ENCODE assay signal across 28 cellular contexts in genomic region chr5:141856030-141856790, GRCh38. TPM values are rescaled to one million over a fixed set of nuclear protein-coding genes. Genes with fewer than 3 reads are reported as not detected.
DNase-seq lines count a peak whose midpoint lies in the region; ATAC-seq, FAIRE-seq and TF ChIP-seq lines count a peak whose summit lies in the region.
"Had no signal": no experiment of that assay in that cellular context is flagged by ENCODE, and none has a peak within 500 bp of the region (broad histone marks: within the 10 kb centered on the region; RNA-seq: fewer than 3 reads in every experiment).

No MANE protein-coding gene starts in this region.

- H3K4me3 Mint-ChIP-seq in H9 (no peak overlapping the region; a peak in 1 of 5 replicates), chondrocyte (ENCODE audit: unreplicated experiment) (no peak overlapping the region)
- H3K4me3 Mint-ChIP-seq: activated CD4-positive, alpha-beta memory T cell treated with anti-CD3 and anti-CD28 coated beads for 36 hours; activated naive CD8-positive, alpha-beta T cell treated with anti-CD3 and anti-CD28 coated beads, Interleukin-2, amount 50 U/mL, for 24 hours; central memory CD8-positive, alpha-beta T cell; T-helper 1 cell treated with Interleukin-12 subunit alpha and Interleukin-12 subunit beta and Interleukin-4 antibody, amounts not matched to agents 30 μg/mL and 1 μg/mL, for 36 hours had no signal

- TF ChIP-seq RAD21 in HepG2 (CRISPR knock-in tag; IDR thresholded peaks at IDR 0.05), result no peak

- DNase-seq in H9 (no peak), chondrocyte (ENCODE audit: low spot score) (no peak), HepG2 (ENCODE audit: low spot score) (no peak), tibial artery (no peak), COLO668 (lab: John Stamatoyannopoulos, UW; ENCODE audit: unreplicated experiment) (no peak), NCI-H1436 (lab: John Stamatoyannopoulos, UW) (no peak)
- DNase-seq: activated CD4-positive, alpha-beta memory T cell treated with anti-CD3 and anti-CD28 coated beads for 36 hours; activated naive CD4-positive, alpha-beta T cell; activated naive CD8-positive, alpha-beta T cell treated with anti-CD3 and anti-CD28 coated beads, Interleukin-2, amount 50 U/mL, for 24 hours; Caco-2; Kasumi-1; mesenchymal stem cell; NCI-H226; NCI-H526 treated with DMSO at 0.1 percent for 48 hours; PC-9; small intestine; stimulated activated naive CD4-positive, alpha-beta T cell treated with Interleukin-2 at 50 U/mL for 16 hours had no signal

- H3K9me3 ChIP-seq in H9 (ENCODE audit: control insufficient read depth, low read depth, low read length), result no peaks in the 10 kb centered on the region
- no peaks in the 10 kb centered on the region for H3K9me3 ChIP-seq in HepG2 (ENCODE audit: low read length)
- no peaks in the 10 kb centered on the region for H3K9me3 ChIP-seq in tibial artery
- H3K9me3 ChIP-seq: Caco-2, gastroesophageal sphincter, thyroid gland had no signal

- H3K23me2 ChIP-seq in H9 (ENCODE audit: insufficient read length, low read depth, low read length, poor library complexity, severe bottlenecking), result peaks cover 2% of the 10 kb centered on the region

- CTCF ChIA-PET in HepG2 (lab: Yijun Ruan, JAX; ENCODE audit: low intra/inter-chr PET ratio, low total read pairs), result no interaction called here

- no peak overlapping the region for H3K4me2 ChIP-seq in H9 (ENCODE audit: insufficient read depth, insufficient read length, low read length)
- no peak overlapping the region for H3K4me2 ChIP-seq in HepG2 (ENCODE audit: low read depth, low read length)
- H3K4me2 ChIP-seq: PC-9 had no signal

- intact Hi-C loops in HepG2 (cut with micrococcal nuclease; ENCODE audit: unreplicated experiment) (no loop called here), tibial artery (cut with DNase I; ENCODE audit: low total_unique reads) (no loop called here)

- no peak for FAIRE-seq in HepG2 (lab: Jason Lieb, UNC)
- FAIRE-seq: endothelial cell of umbilical vein, GM12892, small intestine, TTC549 had no signal

- BruUV-seq in HepG2 (replicated peaks; lab: Mats Ljungman, UMichigan), result no TSS peak

- TF ChIP-seq EP300 in HepG2 (IDR thresholded peaks at IDR 0.05; ENCODE audit: low read depth in 2 of 2, low read length in 2 of 2) (no peak), HepG2 (CRISPR knock-in tag; IDR thresholded peaks at IDR 0.05; ENCODE audit: borderline replicate concordance) (no peak)

- TF ChIP-seq CTCF in H9 (conservative IDR thresholded peaks at IDR 0.05), result no peak
- TF ChIP-seq CTCF in chondrocyte (IDR thresholded peaks at IDR 0.05), result no peak
- TF ChIP-seq CTCF in HepG2 (CRISPR knock-in tag; IDR thresholded peaks at IDR 0.05), result no peak
- TF ChIP-seq CTCF in tibial artery (IDR thresholded peaks at IDR 0.05), result no peak

- H3K36me3 ChIP-seq in HepG2 (replicated peaks in 1 of 2; ENCODE audit: control insufficient read depth in 1 of 2, insufficient read depth in 2 of 2, low read length in 2 of 2) (no peaks in the 10 kb centered on the region), tibial artery (peaks cover 0 to 24% (median 10%) of the 10 kb centered on the region in 3 donors)
- H3K36me3 ChIP-seq: thyroid gland had no signal

- POLR2A ChIA-PET in HepG2 (lab: Yijun Ruan, JAX), result no interaction called here

- no peak overlapping the region for H3K4ac ChIP-seq in H9 (ENCODE audit: low read depth, low read length)

- no peak overlapping the region for H2AK5ac ChIP-seq in H9 (ENCODE audit: insufficient read length, low read length)

- H3K9me3 Mint-ChIP-seq in H9, result no peaks in the 10 kb centered on the region
- H3K9me3 Mint-ChIP-seq in chondrocyte (ENCODE audit: low read depth), result no peaks in the 10 kb centered on the region
- H3K9me3 Mint-ChIP-seq: activated CD4-positive, alpha-beta memory T cell treated with anti-CD3 and anti-CD28 coated beads for 36 hours; activated naive CD8-positive, alpha-beta T cell treated with anti-CD3 and anti-CD28 coated beads, Interleukin-2, amount 50 U/mL, for 24 hours; central memory CD8-positive, alpha-beta T cell; T-helper 1 cell treated with Interleukin-12 subunit alpha and Interleukin-12 subunit beta and Interleukin-4 antibody, amounts not matched to agents 30 μg/mL and 1 μg/mL, for 36 hours had no signal

- H3K27me3 Mint-ChIP-seq in H9 (ENCODE audit: low read depth) (no peaks in the 10 kb centered on the region; the same call in 1 of the 2 replicates), chondrocyte (ENCODE audit: low read depth) (no peaks in the 10 kb centered on the region)

- H3K27ac Mint-ChIP-seq in H9 (peak overlapping the region; percentile 63 to 93 (median 78); a peak in 5 of 7 replicates), chondrocyte (ENCODE audit: unreplicated experiment) (peak overlapping the region; percentile 41)
- H3K27ac Mint-ChIP-seq: activated CD4-positive, alpha-beta memory T cell treated with anti-CD3 and anti-CD28 coated beads for 36 hours; T-helper 1 cell treated with Interleukin-12 subunit alpha and Interleukin-12 subunit beta and Interleukin-4 antibody, amounts not matched to agents 30 μg/mL and 1 μg/mL, for 36 hours had no signal

- H2AFZ ChIP-seq in H9 (ENCODE audit: low read length), result no peak overlapping the region
- no peak overlapping the region for H2AFZ ChIP-seq in HepG2 (ENCODE audit: low read length)
- H2AFZ ChIP-seq: PC-9 had no signal

- H3K18ac ChIP-seq in H9 (ENCODE audit: insufficient read length, low read depth, low read length), result no peak overlapping the region

- peaks cover 16% of the 10 kb centered on the region for H3K4me1 ChIP-seq in H9 (ENCODE audit: insufficient read depth, low read length)
- H3K4me1 ChIP-seq in HepG2 (ENCODE audit: insufficient read depth, low read length), result peaks cover 5% of the 10 kb centered on the region; the same call in 1 of the 2 replicates
- peaks cover 0 to 35% (median 18%) of the 10 kb centered on the region in 4 donors for H3K4me1 ChIP-seq in tibial artery

- no peak overlapping the region for H3K23ac ChIP-seq in H9 (ENCODE audit: insufficient read length, low read depth, low read length)

- H3K4me1 Mint-ChIP-seq in H9, result peaks cover 62 to 71% of the 10 kb centered on the region in 2 experiments
- peaks cover 19% of the 10 kb centered on the region for H3K4me1 Mint-ChIP-seq in chondrocyte (ENCODE audit: low read depth)
- H3K4me1 Mint-ChIP-seq: activated naive CD8-positive, alpha-beta T cell treated with anti-CD3 and anti-CD28 coated beads, Interleukin-2, amount 50 U/mL, for 24 hours; central memory CD8-positive, alpha-beta T cell had no signal

- no peak overlapping the region for H2BK20ac ChIP-seq in H9 (ENCODE audit: low read depth, low read length, poor library complexity, severe bottlenecking)

- no peak overlapping the region for H3K9ac ChIP-seq in H9 (ENCODE audit: extremely low read depth, insufficient read length, low read length)
- no peak overlapping the region for H3K9ac ChIP-seq in HepG2 (ENCODE audit: insufficient read depth, low read depth, low read length)

- no CpG with 5 or more reads among the region's 21 CpGs for WGBS in H9 (ENCODE audit: extremely low coverage, insufficient read length, low lambda C conversion rate)
- 71% methylated on average over 17 of the region's 21 CpGs for WGBS in HepG2 (ENCODE audit: low lambda C conversion rate)

- H3K4me3 ChIP-seq in HepG2 (replicated peaks in 1 of 3; ENCODE audit: insufficient read depth in 1 of 3, low read depth in 2 of 3, low read length in 3 of 3) (no peak overlapping the region), tibial artery (no peak overlapping the region)
- H3K4me3 ChIP-seq: gastroesophageal sphincter, PC-9, SK-N-MC, thyroid gland had no signal

- H2BK15ac ChIP-seq in H9 (ENCODE audit: low read depth, low read length), result no peak overlapping the region

- no peak overlapping the region for H4K5ac ChIP-seq in H9 (ENCODE audit: insufficient read length, low read depth, low read length)

- no peak overlapping the region; the same call in 1 of the 2 replicates for H3K14ac ChIP-seq in H9 (ENCODE audit: insufficient read depth, low read length)

- H3K27ac ChIP-seq in H9 (ENCODE audit: insufficient read length, low read depth, low read length) (no peak overlapping the region), HepG2 (ENCODE audit: extremely low read length, insufficient read depth, low read length) (no peak overlapping the region), tibial artery (peak overlapping the region; percentile 49 to 51)
- H3K27ac ChIP-seq: PC-9, SK-N-MC, thyroid gland had no signal

- in situ Hi-C loops in HepG2 (cut with HindIII; ENCODE audit: extremely low pct_ligation_motif_present, low pct_unique_long_range_greater_than_20kb), result no loop called here

- ATAC-seq in HepG2 (no peak), GM19452 (IDR thresholded peaks at IDR 0.05; ENCODE audit: unreplicated experiment) (no peak)
- ATAC-seq: activated CD4-positive, CD25-positive, alpha-beta regulatory T cell treated with anti-CD3 and anti-CD28 coated beads, Interleukin-2, amount 50 U/mL, for 24 hours; left lobe of liver had no signal

- H4K8ac ChIP-seq in H9 (replicated peaks; ENCODE audit: insufficient read length, low read depth, low read length), result no peak overlapping the region

- no peak overlapping the region for H2BK120ac ChIP-seq in H9 (ENCODE audit: low read depth, low read length, poor library complexity, severe bottlenecking)

- no peak overlapping the region for H2BK12ac ChIP-seq in H9 (ENCODE audit: insufficient read length, low read depth, low read length)

- H3K79me2 ChIP-seq in H9 (ENCODE audit: insufficient read depth, low read length), result no peaks in the 10 kb centered on the region
- no peaks in the 10 kb centered on the region for H3K79me2 ChIP-seq in HepG2 (ENCODE audit: insufficient read depth, low read length)

- no peak overlapping the region for H4K91ac ChIP-seq in H9 (ENCODE audit: insufficient read length, low read depth, low read length)

- no peak for TF ChIP-seq POLR2A in HepG2 (IDR thresholded peaks at IDR 0.05; ENCODE audit: insufficient read depth in 1 of 2, low read depth in 2 of 2, low read length in 2 of 2)

- no peaks in the 10 kb centered on the region for H3K79me1 ChIP-seq in H9 (ENCODE audit: insufficient read depth, low read depth, low read length, poor library complexity, severe bottlenecking)

- H3T11ph ChIP-seq in H9 (ENCODE audit: low read length), result no peak overlapping the region

- H3K36me3 Mint-ChIP-seq in H9 (ENCODE audit: insufficient read depth in 1 of 3, low read depth in 3 of 3) (peaks cover 36 to 56% (median 49%) of the 10 kb centered on the region in 3 experiments; a peak in 6 of 7 replicates), chondrocyte (ENCODE audit: low read depth) (peaks cover 15% of the 10 kb centered on the region)
- H3K36me3 Mint-ChIP-seq: activated CD4-positive, alpha-beta memory T cell treated with anti-CD3 and anti-CD28 coated beads for 36 hours had no signal

- H3K56ac ChIP-seq in H9 (ENCODE audit: insufficient read length, low read depth, low read length), result no peak overlapping the region

- H3K27me3 ChIP-seq in H9 (ENCODE audit: insufficient read depth, low read length), result no peaks in the 10 kb centered on the region
- peaks cover 5 to 41% of the 10 kb centered on the region in 2 experiments; a peak in 4 of 5 replicates for H3K27me3 ChIP-seq in HepG2 (ENCODE audit: control insufficient read depth in 1 of 2, insufficient read depth in 2 of 2, low read length in 2 of 2)
- H3K27me3 ChIP-seq in tibial artery, result no peaks in the 10 kb centered on the region
- H3K27me3 ChIP-seq: thyroid gland had no signal

- H4K20me1 ChIP-seq in H9 (ENCODE audit: control insufficient read depth, insufficient read depth, insufficient read length), result no peaks in the 10 kb centered on the region
- no peaks in the 10 kb centered on the region for H4K20me1 ChIP-seq in HepG2 (ENCODE audit: insufficient read depth, low read length)

- H2BK5ac ChIP-seq in H9 (ENCODE audit: insufficient read length, low read length), result no peak overlapping the region

RNA-seq across cellular contexts. Expression of gene PCDH1, which starts 22.0 kb away (rescaled TPM):
- total RNA-seq in H9 (2021), result 127 and 131 TPM in 2 replicates
- 10.9 to 85.4 TPM (median 82.9 TPM) in 3 replicates for total RNA-seq in chondrocyte
- total RNA-seq in HepG2 (2016; rRNA removed; fragmentation: Illumina TruSeq; extraction: Trizol), result 0.11 and 0.13 TPM in 2 replicates
- total RNA-seq in HepG2 (2016; cell fraction: cytosol; rRNA removed; fragmentation: Illumina TruSeq; extraction: Trizol; ENCODE audit: low read depth), result not detected in 2 replicates
- total RNA-seq in HepG2 (2016; cell fraction: insoluble cytoplasmic fraction; rRNA removed; fragmentation: Illumina TruSeq; extraction: Trizol), result 0.09 TPM in 1 of 2 replicates, not detected in the other
- not detected in 2 replicates for total RNA-seq in HepG2 (2016; cell fraction: membrane; rRNA removed; fragmentation: Illumina TruSeq; extraction: Trizol)
- total RNA-seq in HepG2 (2016; cell fraction: nucleus; rRNA removed; fragmentation: Illumina TruSeq; extraction: Trizol), result 0.31 TPM in 1 of 2 replicates, not detected in the other
- 0.83 and 1.3 TPM in 2 replicates for polyA plus RNA-seq in HepG2 (2011; rRNA removed)
- polyA plus RNA-seq in HepG2 (2011; cell fraction: cytosol; rRNA removed), result 0.85 and 1.0 TPM in 2 replicates
- polyA plus RNA-seq in HepG2 (2011; cell fraction: nucleus; rRNA removed), result 0.83 and 0.90 TPM in 2 replicates
- 0.80 and 1.3 TPM in 2 replicates for polyA plus RNA-seq in HepG2 (2012)
- polyA plus RNA-seq in HepG2 (2016; cell fraction: cytosol; fragmentation: Illumina TruSeq; extraction: Trizol; ENCODE audit: low read depth), result 0.08 TPM in 1 of 2 replicates, not detected in the other
- 0.11 TPM in 1 of 2 replicates, not detected in the other for polyA plus RNA-seq in HepG2 (2016; cell fraction: insoluble cytoplasmic fraction; fragmentation: Illumina TruSeq; extraction: Trizol; ENCODE audit: low read depth)
- not detected in 2 replicates for polyA plus RNA-seq in HepG2 (2016; cell fraction: membrane; fragmentation: Illumina TruSeq; extraction: Trizol; ENCODE audit: low read depth)
- 0.25 TPM in 1 of 2 replicates, not detected in the other for polyA plus RNA-seq in HepG2 (2016; cell fraction: nucleus; fragmentation: Illumina TruSeq; extraction: Trizol; ENCODE audit: insufficient read depth, low read depth)
- 2.1 and 10.8 TPM in 2 replicates for polyA minus RNA-seq in HepG2 (2011; rRNA and poly(A)+ RNA removed; ENCODE audit: low replicate concordance)
- polyA minus RNA-seq in HepG2 (2011; cell fraction: cytosol; rRNA and poly(A)+ RNA removed), result 1.6 and 1.9 TPM in 2 replicates
- polyA minus RNA-seq in HepG2 (2011; cell fraction: nucleus; rRNA and poly(A)+ RNA removed), result 0.75 and 0.77 TPM in 2 replicates
- total RNA-seq: activated CD4-positive, alpha-beta memory T cell treated with anti-CD3 and anti-CD28 coated beads for 36 hours had no signal

Comparison
In these comparisons a context has a peak if more than half of its experiments do, and no peak if none do; other contexts are left out.
1. H3K27ac ChIP-seq: peak in tibial artery (2 of 2); none in H9 (single experiment) and HepG2 (single experiment).